21 cellular contexts compared by ENCODE assay signal in the genomic region with DNA sequence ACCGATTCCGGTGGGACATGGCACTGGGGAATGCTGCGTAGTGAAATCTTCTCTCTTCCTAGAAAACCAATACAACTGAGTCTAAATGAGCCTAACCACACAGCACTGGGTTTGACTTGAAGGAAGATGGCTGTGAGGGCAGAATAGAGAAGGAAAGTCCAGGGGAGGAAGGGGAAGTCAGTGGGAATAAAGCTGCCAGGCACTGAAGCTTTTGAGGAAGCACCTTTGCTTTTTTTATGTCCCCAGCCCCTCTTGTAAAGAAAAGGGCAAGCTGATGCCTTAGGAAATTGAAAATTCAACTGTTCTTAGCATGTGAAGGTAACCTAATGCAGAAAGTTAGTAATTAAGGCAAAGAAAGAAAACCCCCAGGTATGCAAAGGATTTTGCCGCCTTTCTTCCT.
"Had no signal": no experiment of that assay in that cellular context is flagged by ENCODE, and none has a peak within 500 bp of the region (broad histone marks: within the 10 kb centered on the region; RNA-seq: fewer than 3 reads in every experiment).

No MANE protein-coding gene starts in this region.

- ATAC-seq: gastroesophageal sphincter, sciatic nerve, WTC11 had no signal

- H3K27ac ChIP-seq: breast epithelium, coronary artery, esophagus squamous epithelium, gastroesophageal sphincter, SK-N-MC, thoracic aorta, upper lobe of left lung had no signal

- H3K4me1 ChIP-seq: breast epithelium, upper lobe of left lung had no signal

- H3K27ac Mint-ChIP-seq: activated naive CD8-positive, alpha-beta T cell treated with anti-CD3 and anti-CD28 coated beads, Interleukin-2, amount 10 ng/mL, durations not matched to agents 7 days and 5 days; nephron; WTC11 had no signal

- H3K36me3 ChIP-seq: breast epithelium had no signal

- H3K4me3 ChIP-seq: breast epithelium, coronary artery, esophagus squamous epithelium, gastroesophageal sphincter, SK-N-MC, thoracic aorta, upper lobe of left lung had no signal

- H3K27me3 ChIP-seq: breast epithelium, esophagus squamous epithelium, gastroesophageal sphincter, upper lobe of left lung had no signal

- H3K9me3 Mint-ChIP-seq: activated naive CD8-positive, alpha-beta T cell treated with anti-CD3 and anti-CD28 coated beads, Interleukin-2, amount 10 ng/mL, durations not matched to agents 7 days and 5 days; nephron; WTC11 had no signal

- H3K4me1 Mint-ChIP-seq: nephron had no signal

- DNase-seq: activated CD8-positive, alpha-beta memory T cell treated with anti-CD3 and anti-CD28 coated beads, Interleukin-2, amount 50 U/mL, for 48 hours; activated gamma-delta T cell treated with Interleukin-2 at 50 U/mL for 16 hours; activated naive CD8-positive, alpha-beta T cell treated with anti-CD3 and anti-CD28 coated beads, Interleukin-2, amount 10 ng/mL, durations not matched to agents 7 days and 5 days; activated T-cell treated with anti-CD3 and anti-CD28 coated beads, Interleukin-2, amount 50 U/mL, for 48 hours; amniotic stem cell; cerebellar nuclear complex; esophagus squamous epithelium; small intestine; stimulated activated CD4-positive, alpha-beta T cell treated with anti-CD3 and anti-CD28 coated beads, Interleukin-2, amount 100 ng/mL, for 24 hours; stimulated activated naive CD4-positive, alpha-beta T cell treated with Interleukin-2 at 50 U/mL for 16 hours; T-helper 1 cell; T-helper 9 cell; upper lobe of left lung had no signal

- H3K4me3 Mint-ChIP-seq: activated naive CD8-positive, alpha-beta T cell treated with anti-CD3 and anti-CD28 coated beads, Interleukin-2, amount 10 ng/mL, durations not matched to agents 7 days and 5 days; nephron; WTC11 had no signal

- H3K27me3 Mint-ChIP-seq: activated naive CD8-positive, alpha-beta T cell treated with anti-CD3 and anti-CD28 coated beads, Interleukin-2, amount 10 ng/mL, durations not matched to agents 7 days and 5 days had no signal

- H3K9me3 ChIP-seq: breast epithelium, esophagus squamous epithelium, gastroesophageal sphincter, thoracic aorta, upper lobe of left lung had no signal
